In genomic region chr10:108902491-108903250, GRCh38 we compare ENCODE assay signal across 14 cellular contexts.
A peak's percentile ranks its signal among the peaks of the same experiment; 100 is the strongest.
DNase-seq lines count a peak whose midpoint lies in the region; ATAC-seq, FAIRE-seq and TF ChIP-seq lines count a peak whose summit lies in the region.
"Had no signal": no experiment of that assay in that cellular context is flagged by ENCODE, and none has a peak within 500 bp of the region (broad histone marks: within the 10 kb centered on the region; RNA-seq: fewer than 3 reads in every experiment).

No MANE protein-coding gene starts in this region.

- no TSS peak for BruUV-seq in GM12878 (replicated peaks; lab: Mats Ljungman, UMichigan)

- TF ChIP-seq CTCF in GM12878 (IDR thresholded peaks at IDR 0.05 in 2 of 3, conservative IDR thresholded peaks at IDR 0.05 in 1 of 3; ENCODE audit: control insufficient read depth in 2 of 3, extremely low read depth in 1 of 3, insufficient read depth in 1 of 3, low read depth in 3 of 3, low read length in 3 of 3), result no peak

- SMC1A ChIA-PET in GM12878 (lab: Charles Lee; ENCODE audit: uncharacterized antibody, unreplicated experiment), result no interaction called here

- FAIRE-seq in GM18507 (lab: Jason Lieb, UNC) (peak; percentile 56), GM12878 (lab: Jason Lieb, UNC) (no peak)
- FAIRE-seq: bronchial epithelial cell had no signal

- ATAC-seq in GM19468 (IDR thresholded peaks at IDR 0.05; ENCODE audit: extremely low read depth, unreplicated experiment) (peak; percentile 28), HG03097 (IDR thresholded peaks at IDR 0.05; ENCODE audit: low FRiP score, unreplicated experiment) (peak; percentile 70), GM12878 (peak; percentile 68)
- ATAC-seq: stimulated activated effector memory CD8-positive, alpha-beta T cell treated with anti-CD3 and anti-CD28 coated beads, Interleukin-12 subunit alpha, Interleukin-12 subunit beta, amount 100 ng/mL, for 72 hours had no signal

- peak overlapping the region; percentile 52 for H2AFZ ChIP-seq in GM12878 (ENCODE audit: control insufficient read depth, low read depth, low read length)

- intact Hi-C loops in GM12878 (cut with micrococcal nuclease; ENCODE audit: unreplicated experiment), result no loop called here

- H3K9me3 ChIP-seq in GM12878 (replicated peaks; ENCODE audit: control insufficient read depth, insufficient read depth, low read length), result no peaks in the 10 kb centered on the region

- H4K20me1 ChIP-seq in GM12878 (ENCODE audit: control insufficient read depth, insufficient read depth), result no peaks in the 10 kb centered on the region

- H3K9ac ChIP-seq in GM12878 (ENCODE audit: control insufficient read depth, insufficient read depth, low read length), result no peak overlapping the region

- H3K79me2 ChIP-seq in GM12878 (ENCODE audit: control insufficient read depth, insufficient read depth, low read length), result no peaks in the 10 kb centered on the region

- in situ Hi-C loops in GM12878 (cut with MboI), result no loop called here

- H3K4me2 ChIP-seq in GM12878 (ENCODE audit: control insufficient read depth, insufficient read depth), result no peak overlapping the region

- no peak for TF ChIP-seq RAD21 in GM12878 (IDR thresholded peaks at IDR 0.05; ENCODE audit: insufficient read depth, low read depth, low read length)

- TF ChIP-seq EP300 in GM12878 (IDR thresholded peaks at IDR 0.05; ENCODE audit: borderline replicate concordance in 1 of 2, control insufficient read depth in 1 of 2, low read depth in 2 of 2, low read length in 2 of 2), result no peak

- 40% methylated on average over 6 of the region's 6 CpGs for WGBS in GM12878 (ENCODE audit: insufficient coverage, insufficient replicate concordance, low lambda C conversion rate, missing lambda C conversion rate)

- no peaks in the 10 kb centered on the region for H3K4me1 ChIP-seq in GM12878 (ENCODE audit: control insufficient read depth, insufficient read depth, low read length)

- POLR2A ChIA-PET in GM12878 (lab: Charles Lee), result no interaction called here

- CTCF ChIA-PET in GM12878 (lab: Yijun Ruan, JAX), result no interaction called here

- no peak overlapping the region for H3K27ac ChIP-seq in GM12878 (ENCODE audit: control insufficient read depth, insufficient read depth)
- H3K27ac ChIP-seq: HL-60, SK-N-MC had no signal

- RAD21 ChIA-PET in GM12878 (lab: Charles Lee; ENCODE audit: unreplicated experiment), result no interaction called here

- H3K4me3 ChIP-seq in GM12878, result no peak overlapping the region
- H3K4me3 ChIP-seq: SK-N-MC had no signal

- no peak for TF ChIP-seq POLR2A in GM12878 (IDR thresholded peaks at IDR 0.05; ENCODE audit: low read depth, low read length)

- DNase-seq in GM18507 (ENCODE audit: extremely low spot score, insufficient read length, low read depth), result no peak
- no peak for DNase-seq in GM12878 (ENCODE audit: low read depth, low spot score)
- DNase-seq in NCI-H524 (lab: John Stamatoyannopoulos, UW), result no peak
- DNase-seq in middle frontal gyrus (ENCODE audit: extremely low spot score, low spot score), result no peak
- DNase-seq in NCI-H146 treated with DMSO at 0.1 percent for 48 hours (lab: John Stamatoyannopoulos, UW; ENCODE audit: unreplicated experiment), result no peak
- DNase-seq in C1 segment of cervical spinal cord (lab: John Stamatoyannopoulos, UW), result no peak
- DNase-seq: activated CD4-positive, alpha-beta T cell treated with anti-CD3 and anti-CD28 coated beads, Interleukin-2, amount 10 ng/mL, durations not matched to agents 24 days and 14 days; activated effector memory CD4-positive, alpha-beta T cell treated with anti-CD3 and anti-CD28 coated beads, Interleukin-2, amount 50 U/mL, for 16 hours had no signal

- peaks cover 0 to 2% of the 10 kb centered on the region in 2 experiments; a peak in 1 of 4 replicates for H3K27me3 ChIP-seq in GM12878 (replicated peaks in 1 of 2; ENCODE audit: control insufficient read depth in 2 of 2, insufficient read depth in 2 of 2, low read length in 1 of 2)

- no peaks in the 10 kb centered on the region for H3K36me3 ChIP-seq in GM12878 (ENCODE audit: control insufficient read depth in 2 of 2, insufficient read depth in 2 of 2, low read length in 1 of 2)

TF ChIP-seq in GM12878, 131 proteins besides CTCF, POLR2A, EP300 and RAD21 (continues in another document):
- no peak for TF ChIP-seq EGR1 (IDR thresholded peaks at IDR 0.05; ENCODE audit: borderline replicate concordance in 1 of 2, low read depth in 2 of 2, low read length in 2 of 2)
- no peak for TF ChIP-seq ZBED1 (IDR thresholded peaks at IDR 0.05; ENCODE audit: borderline replicate concordance)
- no peak for TF ChIP-seq CUX1 (IDR thresholded peaks at IDR 0.05; ENCODE audit: insufficient replicate concordance, low read depth, low read length)
- no peak for TF ChIP-seq BACH1 (IDR thresholded peaks at IDR 0.05; ENCODE audit: borderline replicate concordance)
- TF ChIP-seq, protein P1, sequence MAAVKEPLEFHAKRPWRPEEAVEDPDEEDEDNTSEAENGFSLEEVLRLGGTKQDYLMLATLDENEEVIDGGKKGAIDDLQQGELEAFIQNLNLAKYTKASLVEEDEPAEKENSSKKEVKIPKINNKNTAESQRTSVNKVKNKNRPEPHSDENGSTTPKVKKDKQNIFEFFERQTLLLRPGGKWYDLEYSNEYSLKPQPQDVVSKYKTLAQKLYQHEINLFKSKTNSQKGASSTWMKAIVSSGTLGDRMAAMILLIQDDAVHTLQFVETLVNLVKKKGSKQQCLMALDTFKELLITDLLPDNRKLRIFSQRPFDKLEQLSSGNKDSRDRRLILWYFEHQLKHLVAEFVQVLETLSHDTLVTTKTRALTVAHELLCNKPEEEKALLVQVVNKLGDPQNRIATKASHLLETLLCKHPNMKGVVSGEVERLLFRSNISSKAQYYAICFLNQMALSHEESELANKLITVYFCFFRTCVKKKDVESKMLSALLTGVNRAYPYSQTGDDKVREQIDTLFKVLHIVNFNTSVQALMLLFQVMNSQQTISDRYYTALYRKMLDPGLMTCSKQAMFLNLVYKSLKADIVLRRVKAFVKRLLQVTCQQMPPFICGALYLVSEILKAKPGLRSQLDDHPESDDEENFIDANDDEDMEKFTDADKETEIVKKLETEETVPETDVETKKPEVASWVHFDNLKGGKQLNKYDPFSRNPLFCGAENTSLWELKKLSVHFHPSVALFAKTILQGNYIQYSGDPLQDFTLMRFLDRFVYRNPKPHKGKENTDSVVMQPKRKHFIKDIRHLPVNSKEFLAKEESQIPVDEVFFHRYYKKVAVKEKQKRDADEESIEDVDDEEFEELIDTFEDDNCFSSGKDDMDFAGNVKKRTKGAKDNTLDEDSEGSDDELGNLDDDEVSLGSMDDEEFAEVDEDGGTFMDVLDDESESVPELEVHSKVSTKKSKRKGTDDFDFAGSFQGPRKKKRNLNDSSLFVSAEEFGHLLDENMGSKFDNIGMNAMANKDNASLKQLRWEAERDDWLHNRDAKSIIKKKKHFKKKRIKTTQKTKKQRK (IDR thresholded peaks at IDR 0.05; ENCODE audit: low read depth, low read length), result no peak
- TF ChIP-seq, protein P2, sequence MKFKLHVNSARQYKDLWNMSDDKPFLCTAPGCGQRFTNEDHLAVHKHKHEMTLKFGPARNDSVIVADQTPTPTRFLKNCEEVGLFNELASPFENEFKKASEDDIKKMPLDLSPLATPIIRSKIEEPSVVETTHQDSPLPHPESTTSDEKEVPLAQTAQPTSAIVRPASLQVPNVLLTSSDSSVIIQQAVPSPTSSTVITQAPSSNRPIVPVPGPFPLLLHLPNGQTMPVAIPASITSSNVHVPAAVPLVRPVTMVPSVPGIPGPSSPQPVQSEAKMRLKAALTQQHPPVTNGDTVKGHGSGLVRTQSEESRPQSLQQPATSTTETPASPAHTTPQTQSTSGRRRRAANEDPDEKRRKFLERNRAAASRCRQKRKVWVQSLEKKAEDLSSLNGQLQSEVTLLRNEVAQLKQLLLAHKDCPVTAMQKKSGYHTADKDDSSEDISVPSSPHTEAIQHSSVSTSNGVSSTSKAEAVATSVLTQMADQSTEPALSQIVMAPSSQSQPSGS (IDR thresholded peaks at IDR 0.05; ENCODE audit: low read length), result no peak
- no peak for TF ChIP-seq RAD51 (IDR thresholded peaks at IDR 0.05)
- no peak for TF ChIP-seq FOXM1 (IDR thresholded peaks at IDR 0.05; ENCODE audit: low read depth, low read length)
